Comparison of ENCODE assay signal across 8 cellular contexts in the genomic region with DNA sequence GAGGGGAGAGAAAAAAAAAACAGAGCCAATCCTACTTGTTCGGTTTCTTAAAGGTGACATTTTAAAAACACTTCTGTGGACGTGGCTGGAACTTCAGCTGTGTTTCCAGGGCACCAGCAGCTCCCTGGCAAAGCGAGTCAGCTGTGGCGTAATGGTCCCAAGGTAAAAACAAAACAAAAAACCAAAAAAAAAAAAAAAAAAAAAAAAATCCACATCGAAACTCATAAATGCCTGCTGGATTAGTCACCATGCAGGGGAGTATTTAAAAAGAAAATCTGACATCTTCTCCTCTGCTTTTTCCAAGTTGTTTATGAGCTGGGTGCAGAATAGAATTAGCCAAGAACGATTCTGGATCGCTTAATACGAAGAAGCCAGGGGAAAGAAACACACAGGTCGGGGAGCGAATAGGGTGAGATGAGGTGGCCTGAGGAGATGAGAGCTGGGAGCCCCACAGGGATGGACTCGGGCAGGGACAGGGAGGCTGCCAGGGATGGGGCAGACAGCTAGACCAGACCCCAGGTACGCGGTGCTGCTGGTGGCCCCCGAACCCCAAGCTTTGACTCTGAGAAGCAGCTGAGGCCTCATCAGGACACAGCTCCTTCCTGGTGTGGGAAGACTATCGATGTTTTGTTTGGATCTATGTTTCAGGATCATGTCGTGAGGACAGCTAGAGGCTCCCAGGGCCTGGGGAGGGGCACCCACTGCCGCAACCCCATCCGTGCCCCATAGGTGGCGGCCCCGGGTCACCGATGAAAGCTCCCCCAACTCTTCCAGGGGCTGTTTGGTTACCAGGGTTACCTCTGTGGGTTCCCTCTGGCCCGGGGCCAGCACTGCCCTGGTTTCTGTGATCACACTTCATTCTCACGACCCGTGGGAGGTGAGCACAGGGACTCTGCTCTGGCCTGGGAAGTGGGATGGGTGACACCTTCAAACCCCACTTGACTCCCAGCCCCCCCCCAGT. TPM values are rescaled to one million over a fixed set of nuclear protein-coding genes. Genes with fewer than 3 reads are reported as not detected.
DNase-seq lines count a peak whose midpoint lies in the region; ATAC-seq and TF ChIP-seq lines count a peak whose summit lies in the region.

No MANE protein-coding gene starts in this region.

- H3K4me3 ChIP-seq in HUES64 (ENCODE audit: low read length) (no peak overlapping the region), left lung (no peak overlapping the region)

- TF ChIP-seq CTCF in left lung (IDR thresholded peaks at IDR 0.05), result peak in 1 of 2 donors; percentile 12

- 86% methylated on average over 23 of the region's 24 CpGs for WGBS in HUES64

- intact Hi-C loops in left lung (cut with DNase I), result no loop called here

- H3K27ac ChIP-seq in HUES64 (ENCODE audit: low read depth, low read length) (peak overlapping the region; percentile 4; the same call in 1 of the 2 replicates), left lung (peak overlapping the region; percentile 3 to 79)

- H3K4me1 ChIP-seq in HUES64 (ENCODE audit: insufficient read depth, low read length) (no peaks in the 10 kb centered on the region), left lung (peaks cover 5 to 23% of the 10 kb centered on the region in 2 donors)

- no peak overlapping the region for H3K9ac ChIP-seq in HUES64 (ENCODE audit: low read depth, low read length)

- in situ Hi-C loops in Caki2 (cut with HindIII; ENCODE audit: low pct_unique_long_range_greater_than_20kb, low sequenced_read_pairs), result no loop called here

- H3K27me3 ChIP-seq in HUES64 (ENCODE audit: insufficient read depth, low read length) (no peaks in the 10 kb centered on the region), left lung (peaks cover 0 to 15% of the 10 kb centered on the region in 2 donors)

- H3K9me3 ChIP-seq in HUES64 (ENCODE audit: insufficient read depth, low read depth, low read length) (no peaks in the 10 kb centered on the region), left lung (no peaks in the 10 kb centered on the region)

- DNase-seq in Caki2 (ENCODE audit: low read depth), result peak; percentile 63
- DNase-seq in UCSD-AML1 (lab: John Stamatoyannopoulos, UW; ENCODE audit: unreplicated experiment), result peak; percentile 50
- peak; percentile 25 for DNase-seq in brain pericyte (ENCODE audit: low read depth, low spot score)
- peak; percentile 42 to 77 for DNase-seq in left lung
- DNase-seq in stimulated activated CD8-positive, alpha-beta memory T cell treated with anti-CD3 and anti-CD28 coated beads, Interleukin-7, amount 100 ng/mL, for 4 hours (ENCODE audit: low read depth in 2 of 2), result peak; percentile 35 to 48
- DNase-seq in GF-D8 (lab: John Stamatoyannopoulos, UW), result no peak

- H3K36me3 ChIP-seq in HUES64 (ENCODE audit: insufficient read depth, low read length) (peaks cover 41% of the 10 kb centered on the region), left lung (peaks cover 0 to 54% of the 10 kb centered on the region in 2 donors)

- ATAC-seq in left lung, result no peak
- ATAC-seq in HG03025 (IDR thresholded peaks at IDR 0.05; ENCODE audit: low FRiP score, unreplicated experiment), result no peak

RNA-seq across cellular contexts. Expression of a gene that starts 3.1 kb away (rescaled TPM):
- total RNA-seq in Caki2 (2014; rRNA removed; shearing (Covaris generic); ENCODE audit: low replicate concordance), result 2.0 and 11.1 TPM in 2 replicates
- polyA plus RNA-seq in HUES64 (2013, experiment 1 of 2), result 64.0 TPM
- 68.7 TPM for polyA plus RNA-seq in HUES64 (2013, experiment 2 of 2)
- 1 to 10 TPM; 6.5 to 8.5 TPM for total RNA-seq in left lung

RNA-seq across cellular contexts. Expression of a gene that starts 8.9 kb away (rescaled TPM):
- 18.8 and 19.2 TPM in 2 replicates for total RNA-seq in Caki2 (2014; rRNA removed; shearing (Covaris generic); ENCODE audit: low replicate concordance)
- polyA plus RNA-seq in HUES64 (2013, experiment 1 of 2), result 16.9 TPM
- polyA plus RNA-seq in HUES64 (2013, experiment 2 of 2), result 22.9 TPM
- total RNA-seq in left lung, result 10 to 100 TPM; 15.2 to 20.5 TPM

RNA-seq across cellular contexts. Expression of a gene that starts 14.4 kb away (rescaled TPM):
- total RNA-seq in Caki2 (2014; rRNA removed; shearing (Covaris generic); ENCODE audit: low replicate concordance), result not detected in 2 replicates
- polyA plus RNA-seq in HUES64 (2013, experiment 1 of 2), result 0.40 TPM
- polyA plus RNA-seq in HUES64 (2013, experiment 2 of 2), result 1.5 TPM
- under 1 TPM; 0.29 to 0.55 TPM for total RNA-seq in left lung

RNA-seq across cellular contexts. Expression of a gene that starts 14.4 kb away (rescaled TPM):
- 19.4 and 58.8 TPM in 2 replicates for total RNA-seq in Caki2 (2014; rRNA removed; shearing (Covaris generic); ENCODE audit: low replicate concordance)
- 64.3 TPM for polyA plus RNA-seq in HUES64 (2013, experiment 1 of 2)
- 53.5 TPM for polyA plus RNA-seq in HUES64 (2013, experiment 2 of 2)
- 10 to 100 TPM; 42.2 to 52.1 TPM for total RNA-seq in left lung

RNA-seq across cellular contexts. Expression of a gene that starts 25.3 kb away (rescaled TPM):
- total RNA-seq in Caki2 (2014; rRNA removed; shearing (Covaris generic); ENCODE audit: low replicate concordance), result 5.0 and 8.6 TPM in 2 replicates
- 29.0 TPM for polyA plus RNA-seq in HUES64 (2013, experiment 1 of 2)
- polyA plus RNA-seq in HUES64 (2013, experiment 2 of 2), result 24.5 TPM
- 10 to 100 TPM; 30.5 to 31.1 TPM for total RNA-seq in left lung
